Comparison of ENCODE assay signal across 8 cellular contexts in genomic region chr2:230798769-230799399, GRCh38.
DNase-seq lines count a peak whose midpoint lies in the region; ATAC-seq and TF ChIP-seq lines count a peak whose summit lies in the region.

No MANE protein-coding gene starts in this region.

- H3K27ac ChIP-seq in body of pancreas (no peak overlapping the region), vagina (no peak overlapping the region)

- H3K36me3 ChIP-seq in body of pancreas (replicated peaks in 1 of 2; ENCODE audit: insufficient read depth in 1 of 2, low read depth in 2 of 2): peaks cover 0 to 2% of the 10 kb centered on the region in 2 donors
- peaks cover 0 to 15% of the 10 kb centered on the region in 2 donors for H3K36me3 ChIP-seq in vagina

- no peak overlapping the region for H3K4me3 ChIP-seq in body of pancreas
- H3K4me3 ChIP-seq in vagina: no peak overlapping the region

- H3K9me3 ChIP-seq in body of pancreas: no peaks in the 10 kb centered on the region
- H3K9me3 ChIP-seq in vagina: no peaks in the 10 kb centered on the region

- TF ChIP-seq CTCF in body of pancreas (IDR thresholded peaks at IDR 0.05) (peak in 6 of 7 experiments; percentile 42 to 61 (median 51)), vagina (IDR thresholded peaks at IDR 0.05) (peak in 2 of 3 experiments; percentile 45 to 57)

- ATAC-seq in body of pancreas (no peak), left lobe of liver (peak; percentile 75), HG03469 (IDR thresholded peaks at IDR 0.05; ENCODE audit: unreplicated experiment) (no peak)

- H3K27me3 ChIP-seq in body of pancreas (no peaks in the 10 kb centered on the region), vagina (no peaks in the 10 kb centered on the region)

- TF ChIP-seq POLR2A in body of pancreas (IDR thresholded peaks at IDR 0.05) (no peak), vagina (IDR thresholded peaks at IDR 0.05) (no peak)

- intact Hi-C loops in body of pancreas (cut with DNase I): no loop called here
- intact Hi-C loops in vagina (cut with DNase I): loop anchor here (2.0 kb wide), 1 partner anchor 86 kb away; the partner anchor contains the start of gene CAB39

- H3K4me1 ChIP-seq in body of pancreas (no peaks in the 10 kb centered on the region), vagina (peaks cover 45% of the 10 kb centered on the region)

- DNase-seq in NCI-H1417 (lab: John Stamatoyannopoulos, UW) (peak in 2 of 3 experiments; percentile 19 to 61), NCI-H1417 treated with DMSO at 0.1 percent for 48 hours (lab: John Stamatoyannopoulos, UW) (no peak), HT-29 (ENCODE audit: low spot score) (peak; percentile 82), RPMI8226 (peak; percentile 60), body of pancreas (peak in 1 of 4 donors; percentile 27), left lobe of liver (ENCODE audit: low spot score) (no peak), vagina (ENCODE audit: extremely low spot score in 2 of 2) (no peak)

- WGBS in body of pancreas, 2 donors: 35 to 37% methylated on average over 4 of the region's 4 CpGs

Comparison
In these comparisons a context has a peak if more than half of its experiments do, and no peak if none do; other contexts are left out.
1. DNase-seq: peak in NCI-H1417 (2 of 3), HT-29 (single experiment) and RPMI8226 (single experiment); none in NCI-H1417 treated with DMSO at 0.1 percent for 48 hours (single experiment), left lobe of liver (single experiment) and vagina (0 of 2).